ENCODE assay signal across 1 cellular context in the genomic region with DNA sequence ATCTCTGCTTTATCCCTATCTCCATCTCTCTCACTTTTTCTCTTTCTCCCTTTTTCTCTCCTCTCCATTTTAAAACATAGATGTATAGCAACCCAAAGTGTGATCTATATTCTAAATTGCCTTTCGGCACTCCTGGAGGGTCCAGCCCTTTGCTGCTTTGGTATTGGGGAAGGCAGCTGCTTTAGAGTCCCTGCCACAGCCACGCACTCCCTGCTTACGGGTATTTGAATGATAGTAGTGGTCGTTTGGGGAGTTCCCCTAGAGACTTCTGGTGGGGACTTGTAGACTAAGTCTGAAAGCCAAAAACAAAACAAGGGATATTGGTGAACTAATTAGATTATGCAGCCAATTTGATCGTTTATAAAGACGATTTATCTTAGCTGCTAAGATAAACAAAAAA.
TF ChIP-seq lines count a peak whose summit lies in the region.

No MANE protein-coding gene starts in this region.

TF ChIP-seq in WTC11, 78 proteins besides CTCF, POLR2A, EP300 and RAD21 (continued from another document):
- TF ChIP-seq, protein P1, sequence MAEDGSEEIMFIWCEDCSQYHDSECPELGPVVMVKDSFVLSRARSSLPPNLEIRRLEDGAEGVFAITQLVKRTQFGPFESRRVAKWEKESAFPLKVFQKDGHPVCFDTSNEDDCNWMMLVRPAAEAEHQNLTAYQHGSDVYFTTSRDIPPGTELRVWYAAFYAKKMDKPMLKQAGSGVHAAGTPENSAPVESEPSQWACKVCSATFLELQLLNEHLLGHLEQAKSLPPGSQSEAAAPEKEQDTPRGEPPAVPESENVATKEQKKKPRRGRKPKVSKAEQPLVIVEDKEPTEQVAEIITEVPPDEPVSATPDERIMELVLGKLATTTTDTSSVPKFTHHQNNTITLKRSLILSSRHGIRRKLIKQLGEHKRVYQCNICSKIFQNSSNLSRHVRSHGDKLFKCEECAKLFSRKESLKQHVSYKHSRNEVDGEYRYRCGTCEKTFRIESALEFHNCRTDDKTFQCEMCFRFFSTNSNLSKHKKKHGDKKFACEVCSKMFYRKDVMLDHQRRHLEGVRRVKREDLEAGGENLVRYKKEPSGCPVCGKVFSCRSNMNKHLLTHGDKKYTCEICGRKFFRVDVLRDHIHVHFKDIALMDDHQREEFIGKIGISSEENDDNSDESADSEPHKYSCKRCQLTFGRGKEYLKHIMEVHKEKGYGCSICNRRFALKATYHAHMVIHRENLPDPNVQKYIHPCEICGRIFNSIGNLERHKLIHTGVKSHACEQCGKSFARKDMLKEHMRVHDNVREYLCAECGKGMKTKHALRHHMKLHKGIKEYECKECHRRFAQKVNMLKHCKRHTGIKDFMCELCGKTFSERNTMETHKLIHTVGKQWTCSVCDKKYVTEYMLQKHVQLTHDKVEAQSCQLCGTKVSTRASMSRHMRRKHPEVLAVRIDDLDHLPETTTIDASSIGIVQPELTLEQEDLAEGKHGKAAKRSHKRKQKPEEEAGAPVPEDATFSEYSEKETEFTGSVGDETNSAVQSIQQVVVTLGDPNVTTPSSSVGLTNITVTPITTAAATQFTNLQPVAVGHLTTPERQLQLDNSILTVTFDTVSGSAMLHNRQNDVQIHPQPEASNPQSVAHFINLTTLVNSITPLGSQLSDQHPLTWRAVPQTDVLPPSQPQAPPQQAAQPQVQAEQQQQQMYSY (CRISPR knock-in tag; IDR thresholded peaks at IDR 0.05): no peak
- TF ChIP-seq HMGA2 (CRISPR knock-in tag; IDR thresholded peaks at IDR 0.05) (no peak), ELF4 (CRISPR knock-in tag; IDR thresholded peaks at IDR 0.05; ENCODE audit: low read depth) (no peak), ZNF232 (CRISPR knock-in tag; IDR thresholded peaks at IDR 0.05) (no peak), ZNF138 (CRISPR knock-in tag; conservative IDR thresholded peaks at IDR 0.05) (no peak), ZNF121 (CRISPR knock-in tag; IDR thresholded peaks at IDR 0.05) (no peak), JAZF1 (CRISPR knock-in tag; IDR thresholded peaks at IDR 0.05) (no peak), FOXK1 (CRISPR knock-in tag; IDR thresholded peaks at IDR 0.05) (no peak), GTF2I (CRISPR knock-in tag; conservative IDR thresholded peaks at IDR 0.05) (no peak), EMX1 (CRISPR knock-in tag; IDR thresholded peaks at IDR 0.05) (no peak), CREM (CRISPR knock-in tag; IDR thresholded peaks at IDR 0.05) (no peak)
- TF ChIP-seq, protein P2, sequence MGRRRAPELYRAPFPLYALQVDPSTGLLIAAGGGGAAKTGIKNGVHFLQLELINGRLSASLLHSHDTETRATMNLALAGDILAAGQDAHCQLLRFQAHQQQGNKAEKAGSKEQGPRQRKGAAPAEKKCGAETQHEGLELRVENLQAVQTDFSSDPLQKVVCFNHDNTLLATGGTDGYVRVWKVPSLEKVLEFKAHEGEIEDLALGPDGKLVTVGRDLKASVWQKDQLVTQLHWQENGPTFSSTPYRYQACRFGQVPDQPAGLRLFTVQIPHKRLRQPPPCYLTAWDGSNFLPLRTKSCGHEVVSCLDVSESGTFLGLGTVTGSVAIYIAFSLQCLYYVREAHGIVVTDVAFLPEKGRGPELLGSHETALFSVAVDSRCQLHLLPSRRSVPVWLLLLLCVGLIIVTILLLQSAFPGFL (CRISPR knock-in tag; IDR thresholded peaks at IDR 0.05; ENCODE audit: borderline replicate concordance): no peak
